ENCODE assay signal across 10 cellular contexts in genomic region chr16:14202697-14203096, GRCh38.
DNase-seq lines count a peak whose midpoint lies in the region; ATAC-seq and TF ChIP-seq lines count a peak whose summit lies in the region.
"Had no signal": no experiment of that assay in that cellular context is flagged by ENCODE, and none has a peak within 500 bp of the region (broad histone marks: within the 10 kb centered on the region; RNA-seq: fewer than 3 reads in every experiment).

No MANE protein-coding gene starts in this region.

- no peaks in the 10 kb centered on the region for H3K27me3 ChIP-seq in tibial nerve
- H3K27me3 ChIP-seq: SJCRH30 had no signal

- TF ChIP-seq POLR2A in tibial nerve (IDR thresholded peaks at IDR 0.05), result no peak

- peaks cover 0 to 15% (median 7%) of the 10 kb centered on the region in 4 donors for H3K4me1 ChIP-seq in tibial nerve
- H3K4me1 ChIP-seq: HAP-1, SJCRH30 had no signal

- no peak for TF ChIP-seq EP300 in tibial nerve (IDR thresholded peaks at IDR 0.05)

- H3K4me3 ChIP-seq in tibial nerve, result no peak overlapping the region
- H3K4me3 ChIP-seq: HAP-1, SJCRH30 had no signal

- TF ChIP-seq CTCF in tibial nerve (IDR thresholded peaks at IDR 0.05) (peak in 3 of 5 experiments; percentile 11 to 15 (median 12)), omental fat pad (IDR thresholded peaks at IDR 0.05) (no peak)

- DNase-seq in DMS 273 (lab: John Stamatoyannopoulos, UW; ENCODE audit: unreplicated experiment) (peak; percentile 44), DMS 273 treated with DMSO at 0.1 percent for 48 hours (lab: John Stamatoyannopoulos, UW) (no peak), RKO (ENCODE audit: low spot score) (peak; percentile 24), left ventricle myocardium superior (no peak), tibial nerve (ENCODE audit: low spot score in 2 of 2) (no peak), omental fat pad (ENCODE audit: low spot score) (no peak), cerebellar cortex (ENCODE audit: low spot score) (no peak)

- H3K36me3 ChIP-seq in tibial nerve, result no peaks in the 10 kb centered on the region
- H3K36me3 ChIP-seq: HAP-1, SJCRH30 had no signal

- H3K9me3 ChIP-seq in tibial nerve, result no peaks in the 10 kb centered on the region
- H3K9me3 ChIP-seq: HAP-1 had no signal

- peak; percentile 12 for ATAC-seq in left ventricle myocardium superior
- ATAC-seq in HG02588 (IDR thresholded peaks at IDR 0.05; ENCODE audit: unreplicated experiment), result no peak
- no peak for ATAC-seq in omental fat pad (ENCODE audit: low FRiP score)

- intact Hi-C loops in left ventricle myocardium superior (cut with micrococcal nuclease), result no loop called here

- H3K27ac ChIP-seq in tibial nerve, result no peak overlapping the region
- H3K27ac ChIP-seq: SJCRH30 had no signal

Comparison
In these comparisons a context has a peak if more than half of its experiments do, and no peak if none do; other contexts are left out.
1. DNase-seq: peak in DMS 273 (single experiment) and RKO (single experiment); none in DMS 273 treated with DMSO at 0.1 percent for 48 hours (single experiment), left ventricle myocardium superior (single experiment), tibial nerve (0 of 2), omental fat pad (single experiment) and cerebellar cortex (single experiment).
2. CTCF ChIP-seq: peak in tibial nerve (3 of 5); none in omental fat pad (0 of 3).